8 cellular contexts compared by ENCODE assay signal in genomic region chr11:75813622-75814039, GRCh38. TPM values are rescaled to one million over a fixed set of nuclear protein-coding genes. Genes with fewer than 3 reads are reported as not detected.
DNase-seq lines count a peak whose midpoint lies in the region; ATAC-seq and TF ChIP-seq lines count a peak whose summit lies in the region.

No MANE protein-coding gene starts in this region.

- H3K27me3 ChIP-seq in NT2/D1 (ENCODE audit: insufficient read depth, insufficient read length) (no peaks in the 10 kb centered on the region), endodermal cell (ENCODE audit: control insufficient read depth, insufficient read depth, low read length, poor library complexity, severe bottlenecking) (no peaks in the 10 kb centered on the region), neutrophil (no peaks in the 10 kb centered on the region)

- H3K4me1 Mint-ChIP-seq in Calu3 (ENCODE audit: low read depth, unreplicated experiment) = peaks cover 12% of the 10 kb centered on the region
- peaks cover 33% of the 10 kb centered on the region for H3K4me1 Mint-ChIP-seq in endodermal cell

- no peaks in the 10 kb centered on the region for H3K36me3 Mint-ChIP-seq in Calu3 (ENCODE audit: insufficient read depth, unreplicated experiment)
- no peaks in the 10 kb centered on the region for H3K36me3 Mint-ChIP-seq in endodermal cell (ENCODE audit: low read depth)

- H3K27me3 Mint-ChIP-seq in Calu3 (ENCODE audit: unreplicated experiment) (no peaks in the 10 kb centered on the region), endodermal cell (ENCODE audit: insufficient read depth) (no peaks in the 10 kb centered on the region)

- WGBS in endodermal cell (ENCODE audit: insufficient coverage in 1 of 2, insufficient read length in 1 of 2), 2 experiments = 91 to 95% methylated on average over 1 of the region's 1 CpG

- TSS peak; percentile 69 for BruUV-seq in Calu3 (replicated peaks; lab: Mats Ljungman, UMichigan)

- CTCF ChIA-PET in Calu3 (lab: Charles Lee) = interaction anchor here (1.3 kb wide), 2 partner anchors 27 to 90 kb away, joined by 3 to 6 read pairs; no protein-coding TSS in a partner anchor

- H3K9me3 Mint-ChIP-seq in Calu3 (ENCODE audit: low read depth, unreplicated experiment) (no peaks in the 10 kb centered on the region), endodermal cell (no peaks in the 10 kb centered on the region)

- H3K4me3 ChIP-seq in NT2/D1 (ENCODE audit: insufficient read length, low read depth) (no peak overlapping the region), endodermal cell (ENCODE audit: low read length) (peak overlapping the region; percentile 91), neutrophil (ENCODE audit: low read depth in 1 of 2, low read length in 1 of 2) (peak overlapping the region; percentile 96)

- DNase-seq in Calu3 (no peak), NT2/D1 (ENCODE audit: low read depth, low spot score) (no peak), endodermal cell (no peak), HUDEP-2 (lab: John Stamatoyannopoulos, UW; ENCODE audit: unreplicated experiment in 76 of 76) (no peak), midbrain (lab: John Stamatoyannopoulos, UW) (no peak)

- peak overlapping the region; percentile 92 for H3K27ac Mint-ChIP-seq in Calu3 (ENCODE audit: unreplicated experiment)
- H3K27ac Mint-ChIP-seq in endodermal cell = peak overlapping the region; percentile 96

- no peaks in the 10 kb centered on the region for H3K36me3 ChIP-seq in NT2/D1 (ENCODE audit: insufficient read depth, insufficient read length, low read length)
- H3K36me3 ChIP-seq in endodermal cell (ENCODE audit: control insufficient read depth, insufficient read depth, low read length) = no peaks in the 10 kb centered on the region
- no peaks in the 10 kb centered on the region for H3K36me3 ChIP-seq in neutrophil

- H3K4me1 ChIP-seq in NT2/D1 (ENCODE audit: insufficient read depth, insufficient read length) (no peaks in the 10 kb centered on the region), endodermal cell (ENCODE audit: control insufficient read depth, insufficient read depth, low read length) (peaks cover 17% of the 10 kb centered on the region), neutrophil (ENCODE audit: control insufficient read depth in 1 of 2, insufficient read depth in 1 of 2, low read depth in 1 of 2, low read length in 1 of 2) (peaks cover 42 to 43% of the 10 kb centered on the region in 2 experiments)

- H3K9me3 ChIP-seq in NT2/D1 (ENCODE audit: insufficient read depth, low read length) (no peaks in the 10 kb centered on the region), endodermal cell (ENCODE audit: control insufficient read depth, low read length) (no peaks in the 10 kb centered on the region), neutrophil (no peaks in the 10 kb centered on the region)

- no peak for TF ChIP-seq CTCF in Calu3 (IDR thresholded peaks at IDR 0.05; ENCODE audit: unreplicated experiment)
- TF ChIP-seq CTCF in endodermal cell (conservative IDR thresholded peaks at IDR 0.05) = no peak
- no peak for TF ChIP-seq CTCF in neutrophil (IDR thresholded peaks at IDR 0.05)

- H3K27ac ChIP-seq in endodermal cell (ENCODE audit: low read depth, low read length) (no peak overlapping the region), neutrophil (peak overlapping the region; percentile 92)

- H3K9ac ChIP-seq in NT2/D1 (ENCODE audit: insufficient read length, low read depth) = peak overlapping the region; percentile 44
- H3K9ac ChIP-seq in endodermal cell (ENCODE audit: extremely low read depth, low read length, poor library complexity, severe bottlenecking) = peak overlapping the region; percentile 56

- H3K4me3 Mint-ChIP-seq in Calu3 (ENCODE audit: low read depth, unreplicated experiment) (no peak overlapping the region), endodermal cell (no peak overlapping the region)

- intact Hi-C loops in Calu3 (cut with micrococcal nuclease; ENCODE audit: unreplicated experiment) = no loop called here

- no peak for ATAC-seq in HG03135 (IDR thresholded peaks at IDR 0.05; ENCODE audit: unreplicated experiment)
- no peak for ATAC-seq in HG03045 (IDR thresholded peaks at IDR 0.05; ENCODE audit: unreplicated experiment)

RNA-seq across cellular contexts. Expression of gene UVRAG, which starts 1.4 kb away (rescaled TPM):
- total RNA-seq in Calu3 (2022) = 18.5 and 26.6 TPM in 2 replicates
- total RNA-seq in endodermal cell = 10 to 100 TPM; 19.7 to 34.9 TPM
- polyA plus RNA-seq in endodermal cell (2013, experiment 1 of 2) = 18.4 TPM
- polyA plus RNA-seq in endodermal cell (2013, experiment 2 of 2) = 16.8 TPM

RNA-seq across cellular contexts. Expression of gene DGAT2, which starts 45.1 kb away (rescaled TPM):
- total RNA-seq in Calu3 (2022) (3.9 and 7.5 TPM in 2 replicates), endodermal cell (10 to 100 TPM in 1 of 2 donors, 1 to 10 TPM in 1; 6.0 to 14.2 TPM)
- polyA plus RNA-seq in endodermal cell (2013, experiment 1 of 2) = 2.0 TPM
- 1.8 TPM for polyA plus RNA-seq in endodermal cell (2013, experiment 2 of 2)
